15 cellular contexts compared by ENCODE assay signal in genomic region chrX:71671043-71671829, GRCh38. TPM values are rescaled to one million over a fixed set of nuclear protein-coding genes. Genes with fewer than 3 reads are reported as not detected.
DNase-seq lines count a peak whose midpoint lies in the region; ATAC-seq lines count a peak whose summit lies in the region.
"Had no signal": no experiment of that assay in that cellular context is flagged by ENCODE, and none has a peak within 500 bp of the region (broad histone marks: within the 10 kb centered on the region; RNA-seq: fewer than 3 reads in every experiment).

No MANE protein-coding gene starts in this region.

- peaks cover 21% of the 10 kb centered on the region for H3K4me1 Mint-ChIP-seq in activated T-cell treated with anti-CD3 and anti-CD28 coated beads, Interleukin-2, amount 50 U/mL, for 72 hours (ENCODE audit: low read depth)
- peaks cover 11 to 23% (median 21%) of the 10 kb centered on the region in 4 donors for H3K4me1 Mint-ChIP-seq in naive thymus-derived CD8-positive, alpha-beta T cell
- peaks cover 20% of the 10 kb centered on the region for H3K4me1 Mint-ChIP-seq in stimulated activated memory B cell treated with anti-CD40 and anti-IgM and Interleukin-4, amounts not matched to agents 10 μg/mL and 1 μg/mL and 100 μg/mL, for 72 hours
- H3K4me1 Mint-ChIP-seq: activated B cell treated with CpG ODN at 0.5 μM for 24 hours had no signal

- peak overlapping the region; percentile 38 to 44 for H3K4me3 Mint-ChIP-seq in activated T-cell treated with anti-CD3 and anti-CD28 coated beads, Interleukin-2, amount 50 U/mL, for 72 hours
- peak overlapping the region in 8 of 10 donors; percentile 20 to 65 (median 49) for H3K4me3 Mint-ChIP-seq in naive thymus-derived CD8-positive, alpha-beta T cell
- H3K4me3 Mint-ChIP-seq in stimulated activated memory B cell treated with anti-CD40 and anti-IgM and Interleukin-4, amounts not matched to agents 10 μg/mL and 1 μg/mL and 100 μg/mL, for 72 hours: no peak overlapping the region
- H3K4me3 Mint-ChIP-seq: activated B cell treated with CpG ODN at 0.5 μM for 24 hours had no signal

- no peaks in the 10 kb centered on the region for H3K36me3 Mint-ChIP-seq in activated T-cell treated with anti-CD3 and anti-CD28 coated beads, Interleukin-2, amount 50 U/mL, for 72 hours (ENCODE audit: insufficient read depth in 2 of 2)
- no peaks in the 10 kb centered on the region for H3K36me3 Mint-ChIP-seq in naive thymus-derived CD8-positive, alpha-beta T cell
- H3K36me3 Mint-ChIP-seq in stimulated activated memory B cell treated with anti-CD40 and anti-IgM and Interleukin-4, amounts not matched to agents 10 μg/mL and 1 μg/mL and 100 μg/mL, for 72 hours: no peaks in the 10 kb centered on the region

- peak; percentile 78 to 83 for ATAC-seq in activated T-cell treated with anti-CD3 and anti-CD28 coated beads, Interleukin-2, amount 50 U/mL, for 72 hours (replicated peaks in 1 of 2)
- ATAC-seq in naive thymus-derived CD8-positive, alpha-beta T cell: peak; percentile 29 to 33
- peak; percentile 41 for ATAC-seq in stimulated activated memory B cell treated with anti-CD40 and anti-IgM and Interleukin-4, amounts not matched to agents 10 μg/mL and 1 μg/mL and 100 μg/mL, for 72 hours
- ATAC-seq: lower lobe of right lung had no signal

- DNase-seq in activated T-cell treated with anti-CD3 and anti-CD28 coated beads for 24 hours (ENCODE audit: low read depth) (peak; percentile 52), occipital lobe (lab: John Stamatoyannopoulos, UW) (no peak), CD1c-positive myeloid dendritic cell (ENCODE audit: extremely low spot score) (no peak), Ammon's horn (ENCODE audit: low spot score) (no peak)
- DNase-seq in activated T-cell treated with anti-CD3 and anti-CD28 coated beads, Interleukin-2, amount 50 U/mL, for 1 hour: no peak
- peak; percentile 48 to 59 for DNase-seq in activated T-cell treated with anti-CD3 and anti-CD28 coated beads, Interleukin-2, amount 50 U/mL, for 72 hours
- DNase-seq in naive thymus-derived CD8-positive, alpha-beta T cell: no peak
- DNase-seq: activated B cell treated with CpG ODN at 0.5 μM for 24 hours, lower lobe of right lung, NCI-H524 treated with DMSO at 0.1 percent for 48 hours, SHP77, upper lobe of left lung had no signal

- no peaks in the 10 kb centered on the region for H3K9me3 Mint-ChIP-seq in activated T-cell treated with anti-CD3 and anti-CD28 coated beads, Interleukin-2, amount 50 U/mL, for 72 hours
- H3K9me3 Mint-ChIP-seq in naive thymus-derived CD8-positive, alpha-beta T cell: no peaks in the 10 kb centered on the region
- no peaks in the 10 kb centered on the region for H3K9me3 Mint-ChIP-seq in stimulated activated memory B cell treated with anti-CD40 and anti-IgM and Interleukin-4, amounts not matched to agents 10 μg/mL and 1 μg/mL and 100 μg/mL, for 72 hours
- H3K9me3 Mint-ChIP-seq: activated B cell treated with CpG ODN at 0.5 μM for 24 hours had no signal

- no peak overlapping the region for H3K27ac Mint-ChIP-seq in activated T-cell treated with anti-CD3 and anti-CD28 coated beads, Interleukin-2, amount 50 U/mL, for 72 hours
- peak overlapping the region in 4 of 10 donors; percentile 49 to 78 (median 66) for H3K27ac Mint-ChIP-seq in naive thymus-derived CD8-positive, alpha-beta T cell
- no peak overlapping the region for H3K27ac Mint-ChIP-seq in stimulated activated memory B cell treated with anti-CD40 and anti-IgM and Interleukin-4, amounts not matched to agents 10 μg/mL and 1 μg/mL and 100 μg/mL, for 72 hours
- H3K27ac Mint-ChIP-seq: activated B cell treated with CpG ODN at 0.5 μM for 24 hours had no signal

- POLR2A ChIA-PET in naive thymus-derived CD8-positive, alpha-beta T cell (lab: Charles Lee): no interaction called here

- H3K27me3 Mint-ChIP-seq in activated T-cell treated with anti-CD3 and anti-CD28 coated beads, Interleukin-2, amount 50 U/mL, for 72 hours (ENCODE audit: low read depth): peaks cover 35% of the 10 kb centered on the region
- peaks cover 0 to 4% (median 0%) of the 10 kb centered on the region in 5 donors for H3K27me3 Mint-ChIP-seq in naive thymus-derived CD8-positive, alpha-beta T cell
- H3K27me3 Mint-ChIP-seq in stimulated activated memory B cell treated with anti-CD40 and anti-IgM and Interleukin-4, amounts not matched to agents 10 μg/mL and 1 μg/mL and 100 μg/mL, for 72 hours: peaks cover 7% of the 10 kb centered on the region

RNA-seq across cellular contexts. Expression of gene CXorf49, which starts 46.8 kb away (rescaled TPM):
- not detected for total RNA-seq in activated T-cell treated with anti-CD3 and anti-CD28 coated beads, Interleukin-2, amount 50 U/mL, for 72 hours
- total RNA-seq in naive thymus-derived CD8-positive, alpha-beta T cell: not detected
- polyA plus RNA-seq in naive thymus-derived CD8-positive, alpha-beta T cell: not detected
- total RNA-seq in occipital lobe: not detected
- total RNA-seq: activated B cell treated with CpG ODN at 0.5 μM for 24 hours, H1, lower lobe of right lung, ovary, upper lobe of left lung had no signal
- polyA plus RNA-seq: H1, ovary had no signal

RNA-seq across cellular contexts. Expression of gene CXCR3, which starts 52.9 kb away (rescaled TPM):
- total RNA-seq in activated T-cell treated with anti-CD3 and anti-CD28 coated beads, Interleukin-2, amount 50 U/mL, for 72 hours: 10 to 100 TPM in 1 of 2 donors, 1 to 10 TPM in 1; 8.8 to 14.6 TPM
- 10 to 100 TPM; 10.4 to 10.5 TPM for total RNA-seq in naive thymus-derived CD8-positive, alpha-beta T cell
- polyA plus RNA-seq in naive thymus-derived CD8-positive, alpha-beta T cell: 10 to 100 TPM; 23.5 to 34.7 (median 33.6) TPM
- total RNA-seq in occipital lobe: not detected
- total RNA-seq: H1 had no signal
- polyA plus RNA-seq: H1 had no signal

Comparison
In these comparisons a context has a peak if more than half of its experiments do, and no peak if none do; other contexts are left out.
1. DNase-seq: peak in activated T-cell treated with anti-CD3 and anti-CD28 coated beads for 24 hours (single experiment) and activated T-cell treated with anti-CD3 and anti-CD28 coated beads, Interleukin-2, amount 50 U/mL, for 72 hours (2 of 2); none in activated T-cell treated with anti-CD3 and anti-CD28 coated beads, Interleukin-2, amount 50 U/mL, for 1 hour (single experiment), naive thymus-derived CD8-positive, alpha-beta T cell (0 of 10), occipital lobe (single experiment), CD1c-positive myeloid dendritic cell (single experiment) and Ammon's horn (single experiment).
2. Peak in every context shown above with its lines, with median percentiles within 50 percentile points of each other: ATAC-seq.